In genomic region chr17:34382586-34383224, GRCh38 we compare ENCODE assay signal across 11 cellular contexts.
DNase-seq lines count a peak whose midpoint lies in the region; FAIRE-seq and TF ChIP-seq lines count a peak whose summit lies in the region.
"Had no signal": no experiment of that assay in that cellular context is flagged by ENCODE, and none has a peak within 500 bp of the region (broad histone marks: within the 10 kb centered on the region; RNA-seq: fewer than 3 reads in every experiment).

No MANE protein-coding gene starts in this region.

- no peak for FAIRE-seq in D721Med (lab: Jason Lieb, UNC)

- H3K4me3 ChIP-seq in GM12865 (ENCODE audit: low read depth, low read length) (no peak overlapping the region), NB4 (ENCODE audit: low read depth, low read length) (no peak overlapping the region)
- H3K4me3 ChIP-seq: skin epidermis, vagina had no signal

- CTCF ChIA-PET in activated naive CD4-positive, alpha-beta T cell treated with anti-CD3 and anti-CD28 coated beads, Interleukin-2, amount 10 ng/mL, durations not matched to agents 7 days and 5 days (lab: Charles Lee) = interaction anchor here (0.7 to 7.1 kb wide), 10 partner anchors 11 to 211 kb away, joined by 3 to 69 read pairs (median 6); partner anchors contain the start of genes CCL1 and CCL13

- TF ChIP-seq CTCF in GM12865 (IDR thresholded peaks at IDR 0.05; ENCODE audit: insufficient read depth, low read depth, low read length, missing control alignments) (peak; percentile 2), NB4 (IDR thresholded peaks at IDR 0.05; ENCODE audit: low read depth, low read length) (peak; percentile 4), D721Med (IDR thresholded peaks at IDR 0.05; ENCODE audit: insufficient read depth, missing control alignments) (no peak)

- no peak for TF ChIP-seq POLR2A in NB4 (IDR thresholded peaks at IDR 0.05; ENCODE audit: extremely low read depth, insufficient read length)

- H3K4me1 Mint-ChIP-seq in activated naive CD4-positive, alpha-beta T cell treated with anti-CD3 and anti-CD28 coated beads, Interleukin-2, amount 10 ng/mL, durations not matched to agents 7 days and 5 days = peaks cover 66% of the 10 kb centered on the region

- no peak overlapping the region for H3K27ac Mint-ChIP-seq in activated naive CD4-positive, alpha-beta T cell treated with anti-CD3 and anti-CD28 coated beads, Interleukin-2, amount 10 ng/mL, durations not matched to agents 7 days and 5 days

- H3K4me3 Mint-ChIP-seq in activated naive CD4-positive, alpha-beta T cell treated with anti-CD3 and anti-CD28 coated beads, Interleukin-2, amount 10 ng/mL, durations not matched to agents 7 days and 5 days = no peak overlapping the region

- no peaks in the 10 kb centered on the region for H3K9me3 Mint-ChIP-seq in activated naive CD4-positive, alpha-beta T cell treated with anti-CD3 and anti-CD28 coated beads, Interleukin-2, amount 10 ng/mL, durations not matched to agents 7 days and 5 days

- DNase-seq in GM12865 (ENCODE audit: low read depth) (peak; percentile 76), NB4 (ENCODE audit: low read depth) (peak; percentile 76), NCI-H82 (lab: John Stamatoyannopoulos, UW) (no peak), D721Med (ENCODE audit: insufficient read length, low spot score) (no peak), DMS153 (lab: John Stamatoyannopoulos, UW) (no peak), AG08395 (ENCODE audit: low spot score) (no peak)
- peak; percentile 37 for DNase-seq in activated naive CD4-positive, alpha-beta T cell treated with anti-CD3 and anti-CD28 coated beads, Interleukin-2, amount 10 ng/mL, durations not matched to agents 7 days and 5 days
- peak; percentile 11 to 38 for DNase-seq in stimulated activated CD4-positive, alpha-beta T cell treated with anti-CD3 and anti-CD28 coated beads, Interleukin-12 subunit alpha, Interleukin-12 subunit beta, amount 100 ng/mL, for 24 hours (ENCODE audit: low read depth in 2 of 2)
- DNase-seq: amygdala had no signal

- H3K36me3 Mint-ChIP-seq in activated naive CD4-positive, alpha-beta T cell treated with anti-CD3 and anti-CD28 coated beads, Interleukin-2, amount 10 ng/mL, durations not matched to agents 7 days and 5 days = no peaks in the 10 kb centered on the region

- peaks cover 30% of the 10 kb centered on the region for H3K27me3 Mint-ChIP-seq in activated naive CD4-positive, alpha-beta T cell treated with anti-CD3 and anti-CD28 coated beads, Interleukin-2, amount 10 ng/mL, durations not matched to agents 7 days and 5 days

Comparison
In these comparisons a context has a peak if more than half of its experiments do, and no peak if none do; other contexts are left out.
1. DNase-seq: peak in GM12865 (single experiment), NB4 (single experiment), activated naive CD4-positive, alpha-beta T cell treated with anti-CD3 and anti-CD28 coated beads, Interleukin-2, amount 10 ng/mL, durations not matched to agents 7 days and 5 days (single experiment) and stimulated activated CD4-positive, alpha-beta T cell treated with anti-CD3 and anti-CD28 coated beads, Interleukin-12 subunit alpha, Interleukin-12 subunit beta, amount 100 ng/mL, for 24 hours (2 of 2); none in NCI-H82 (single experiment), D721Med (single experiment), DMS153 (single experiment) and AG08395 (single experiment).